18 cellular contexts compared by ENCODE assay signal in genomic region chr1:107649023-107649422, GRCh38.
DNase-seq lines count a peak whose midpoint lies in the region; ATAC-seq and TF ChIP-seq lines count a peak whose summit lies in the region.
"Had no signal": no experiment of that assay in that cellular context is flagged by ENCODE, and none has a peak within 500 bp of the region (broad histone marks: within the 10 kb centered on the region; RNA-seq: fewer than 3 reads in every experiment).

No MANE protein-coding gene starts in this region.

- TF ChIP-seq CTCF in upper lobe of right lung (IDR thresholded peaks at IDR 0.05): no peak

- H3K4me1 ChIP-seq in upper lobe of right lung: no peaks in the 10 kb centered on the region
- H3K4me1 ChIP-seq: testis had no signal

- H3K4me3 Mint-ChIP-seq in central memory CD8-positive, alpha-beta T cell: no peak overlapping the region
- H3K4me3 Mint-ChIP-seq in stimulated activated effector memory CD8-positive, alpha-beta T cell treated with anti-CD3 and anti-CD28 coated beads, Interleukin-12 subunit alpha, Interleukin-12 subunit beta, amount 100 ng/mL, for 72 hours: no peak overlapping the region
- H3K4me3 Mint-ChIP-seq: HFFc6; T-helper 1 cell treated with Interleukin-12 subunit alpha and Interleukin-12 subunit beta and Interleukin-4 antibody, amounts not matched to agents 30 μg/mL and 1 μg/mL, for 36 hours had no signal

- no peak overlapping the region for H3K27ac ChIP-seq in upper lobe of right lung
- H3K27ac ChIP-seq: dorsolateral prefrontal cortex, esophagus muscularis mucosa, testis, VCaP had no signal

- no peaks in the 10 kb centered on the region for H3K36me3 ChIP-seq in upper lobe of right lung
- H3K36me3 ChIP-seq: esophagus muscularis mucosa had no signal

- no peaks in the 10 kb centered on the region for H3K27me3 ChIP-seq in upper lobe of right lung
- H3K27me3 ChIP-seq: dorsolateral prefrontal cortex, esophagus muscularis mucosa, testis had no signal

- no peak overlapping the region for H3K4me3 ChIP-seq in upper lobe of right lung
- H3K4me3 ChIP-seq: dorsolateral prefrontal cortex, esophagus muscularis mucosa, testis had no signal

- H3K27me3 Mint-ChIP-seq in central memory CD8-positive, alpha-beta T cell: no peaks in the 10 kb centered on the region

- peaks cover 18% of the 10 kb centered on the region for H3K4me1 Mint-ChIP-seq in central memory CD8-positive, alpha-beta T cell
- peaks cover 12% of the 10 kb centered on the region for H3K4me1 Mint-ChIP-seq in stimulated activated effector memory CD8-positive, alpha-beta T cell treated with anti-CD3 and anti-CD28 coated beads, Interleukin-12 subunit alpha, Interleukin-12 subunit beta, amount 100 ng/mL, for 72 hours

- H3K36me3 Mint-ChIP-seq in central memory CD8-positive, alpha-beta T cell (ENCODE audit: insufficient read depth): peaks cover 2% of the 10 kb centered on the region
- no peaks in the 10 kb centered on the region for H3K36me3 Mint-ChIP-seq in stimulated activated effector memory CD8-positive, alpha-beta T cell treated with anti-CD3 and anti-CD28 coated beads, Interleukin-12 subunit alpha, Interleukin-12 subunit beta, amount 100 ng/mL, for 72 hours

- peak; percentile 60 for DNase-seq in NCI-H146 (lab: John Stamatoyannopoulos, UW)
- no peak for DNase-seq in central memory CD8-positive, alpha-beta T cell (ENCODE audit: low spot score in 2 of 2)
- DNase-seq in kidney tubule cell (ENCODE audit: low spot score): peak; percentile 80
- no peak for DNase-seq in stimulated activated effector memory CD8-positive, alpha-beta T cell treated with anti-CD3 and anti-CD28 coated beads, Interleukin-12 subunit alpha, Interleukin-12 subunit beta, amount 100 ng/mL, for 72 hours (ENCODE audit: low spot score in 2 of 2)
- no peak for DNase-seq in upper lobe of right lung
- no peak for DNase-seq in NCI-H2081 (lab: John Stamatoyannopoulos, UW)
- DNase-seq: activated effector memory CD4-positive, alpha-beta T cell treated with anti-CD3 and anti-CD28 coated beads, Interleukin-2, amount 50 U/mL, for 16 hours; dorsolateral prefrontal cortex; HFFc6; NCI-H1092 treated with DMSO at 0.1 percent for 48 hours; NCI-H524 treated with DMSO at 0.1 percent for 48 hours; OCI-M1; stimulated activated CD4-positive, alpha-beta T cell treated with anti-CD3 and anti-CD28 coated beads, Interleukin-15, amount 100 ng/mL, for 24 hours; testis had no signal

- H3K27ac Mint-ChIP-seq in central memory CD8-positive, alpha-beta T cell (ENCODE audit: low read depth): peak overlapping the region; percentile 0
- H3K27ac Mint-ChIP-seq in stimulated activated effector memory CD8-positive, alpha-beta T cell treated with anti-CD3 and anti-CD28 coated beads, Interleukin-12 subunit alpha, Interleukin-12 subunit beta, amount 100 ng/mL, for 72 hours: peak overlapping the region; percentile 46
- H3K27ac Mint-ChIP-seq: HFFc6; T-helper 1 cell treated with Interleukin-12 subunit alpha and Interleukin-12 subunit beta and Interleukin-4 antibody, amounts not matched to agents 30 μg/mL and 1 μg/mL, for 36 hours had no signal

- H3K9me3 Mint-ChIP-seq in central memory CD8-positive, alpha-beta T cell: no peaks in the 10 kb centered on the region
- H3K9me3 Mint-ChIP-seq in stimulated activated effector memory CD8-positive, alpha-beta T cell treated with anti-CD3 and anti-CD28 coated beads, Interleukin-12 subunit alpha, Interleukin-12 subunit beta, amount 100 ng/mL, for 72 hours: no peaks in the 10 kb centered on the region
- H3K9me3 Mint-ChIP-seq: T-helper 1 cell treated with Interleukin-12 subunit alpha and Interleukin-12 subunit beta and Interleukin-4 antibody, amounts not matched to agents 30 μg/mL and 1 μg/mL, for 36 hours had no signal

- intact Hi-C loops in upper lobe of right lung (cut with DNase I): no loop called here

- no peaks in the 10 kb centered on the region for H3K9me3 ChIP-seq in upper lobe of right lung
- H3K9me3 ChIP-seq: esophagus muscularis mucosa, testis had no signal

- ATAC-seq in central memory CD8-positive, alpha-beta T cell (replicated peaks; ENCODE audit: extremely low read depth, poor library complexity, severe bottlenecking): peak; percentile 90
- ATAC-seq in stimulated activated effector memory CD8-positive, alpha-beta T cell treated with anti-CD3 and anti-CD28 coated beads, Interleukin-12 subunit alpha, Interleukin-12 subunit beta, amount 100 ng/mL, for 72 hours: peak; percentile 94
- ATAC-seq in upper lobe of right lung: no peak
- ATAC-seq in HG03565 (IDR thresholded peaks at IDR 0.05; ENCODE audit: unreplicated experiment): no peak

Comparison
In these comparisons a context has a peak if more than half of its experiments do, and no peak if none do; other contexts are left out.
1. DNase-seq: peak in NCI-H146 (single experiment) and kidney tubule cell (single experiment); none in central memory CD8-positive, alpha-beta T cell (0 of 2), stimulated activated effector memory CD8-positive, alpha-beta T cell treated with anti-CD3 and anti-CD28 coated beads, Interleukin-12 subunit alpha, Interleukin-12 subunit beta, amount 100 ng/mL, for 72 hours (0 of 2), upper lobe of right lung (single experiment) and NCI-H2081 (0 of 2).
2. ATAC-seq: peak in central memory CD8-positive, alpha-beta T cell (single experiment) and stimulated activated effector memory CD8-positive, alpha-beta T cell treated with anti-CD3 and anti-CD28 coated beads, Interleukin-12 subunit alpha, Interleukin-12 subunit beta, amount 100 ng/mL, for 72 hours (single experiment); none in upper lobe of right lung (single experiment) and HG03565 (single experiment).